Comparison of ENCODE assay signal across 27 cellular contexts in genomic region chr15:74199293-74199645, GRCh38. TPM values are rescaled to one million over a fixed set of nuclear protein-coding genes. Genes with fewer than 3 reads are reported as not detected.
"Had no signal": no experiment of that assay in that cellular context is flagged by ENCODE, and none has a peak within 500 bp of the region (broad histone marks: within the 10 kb centered on the region; RNA-seq: fewer than 3 reads in every experiment).

No MANE protein-coding gene starts in this region.

- H3K27ac Mint-ChIP-seq: activated B cell treated with CpG ODN at 0.5 μM for 24 hours; activated CD4-positive, alpha-beta memory T cell treated with anti-CD3 and anti-CD28 coated beads for 36 hours; activated CD4-positive, alpha-beta T cell treated with anti-CD3 and anti-CD28 coated beads, Interleukin-2, amount 10 ng/mL, durations not matched to agents 7 days and 5 days; activated naive CD4-positive, alpha-beta T cell treated with anti-CD3 and anti-CD28 coated beads for 36 hours; activated naive CD8-positive, alpha-beta T cell; T-cell had no signal

- DNase-seq: activated B cell treated with CpG ODN at 0.5 μM for 24 hours; activated CD4-positive, alpha-beta memory T cell treated with anti-CD3 and anti-CD28 coated beads for 36 hours; activated CD4-positive, alpha-beta T cell treated with anti-CD3 and anti-CD28 coated beads, Interleukin-2, amount 10 ng/mL, durations not matched to agents 7 days and 5 days; activated CD8-positive, alpha-beta memory T cell treated with anti-CD3 and anti-CD28 coated beads for 24 hours; activated gamma-delta T cell; activated naive CD4-positive, alpha-beta T cell treated with anti-CD3 and anti-CD28 coated beads for 36 hours; activated T-cell treated with anti-CD3 and anti-CD28 coated beads, Interleukin-2, amount 50 U/mL, for 4 hours; amygdala; brain microvascular endothelial cell; cerebellar nuclear complex; MG63; MV-4-11; NCI-H1092 treated with DMSO at 0.1 percent for 48 hours; NCI-H1417 treated with DMSO at 0.1 percent for 48 hours; NCI-H1694; NCI-H2029 treated with DMSO at 0.1 percent for 48 hours; NCI-H345; NCI-H510A; NCI-H69; RPMI8226; SHP77 treated with DMSO at 0.1 percent for 48 hours; T-cell; T-helper 2 cell; T1000 had no signal

- H3K27me3 ChIP-seq: brain microvascular endothelial cell, cardiac muscle cell, MG63 had no signal

- H3K4me1 Mint-ChIP-seq: activated B cell treated with CpG ODN at 0.5 μM for 24 hours; activated CD4-positive, alpha-beta T cell treated with anti-CD3 and anti-CD28 coated beads, Interleukin-2, amount 10 ng/mL, durations not matched to agents 7 days and 5 days had no signal

- H3K9me3 Mint-ChIP-seq: activated B cell treated with CpG ODN at 0.5 μM for 24 hours; activated CD4-positive, alpha-beta memory T cell treated with anti-CD3 and anti-CD28 coated beads for 36 hours; activated CD4-positive, alpha-beta T cell treated with anti-CD3 and anti-CD28 coated beads, Interleukin-2, amount 10 ng/mL, durations not matched to agents 7 days and 5 days; activated naive CD4-positive, alpha-beta T cell treated with anti-CD3 and anti-CD28 coated beads for 36 hours; activated T-cell treated with anti-CD3 and anti-CD28 coated beads, Interleukin-2, amount 50 U/mL, for 4 hours; T-cell had no signal

- H3K36me3 Mint-ChIP-seq: activated CD4-positive, alpha-beta memory T cell treated with anti-CD3 and anti-CD28 coated beads for 36 hours; activated naive CD8-positive, alpha-beta T cell; T-cell had no signal

- H3K4me3 ChIP-seq: cardiac muscle cell, MG63 had no signal

- ATAC-seq: activated T-cell treated with anti-CD3 and anti-CD28 coated beads, Interleukin-2, amount 50 U/mL, for 4 hours; T-cell had no signal

- H3K4me3 Mint-ChIP-seq: activated B cell treated with CpG ODN at 0.5 μM for 24 hours; activated CD4-positive, alpha-beta memory T cell treated with anti-CD3 and anti-CD28 coated beads for 36 hours; activated CD4-positive, alpha-beta T cell treated with anti-CD3 and anti-CD28 coated beads, Interleukin-2, amount 10 ng/mL, durations not matched to agents 7 days and 5 days; activated naive CD4-positive, alpha-beta T cell treated with anti-CD3 and anti-CD28 coated beads for 36 hours; activated naive CD8-positive, alpha-beta T cell; activated T-cell treated with anti-CD3 and anti-CD28 coated beads, Interleukin-2, amount 50 U/mL, for 4 hours; T-cell had no signal

- H3K9me3 ChIP-seq: MG63 had no signal

- H3K36me3 ChIP-seq: brain microvascular endothelial cell, cardiac muscle cell, MG63 had no signal

- H3K27me3 Mint-ChIP-seq: activated CD4-positive, alpha-beta T cell treated with anti-CD3 and anti-CD28 coated beads, Interleukin-2, amount 10 ng/mL, durations not matched to agents 7 days and 5 days; activated naive CD8-positive, alpha-beta T cell had no signal

- H3K27ac ChIP-seq: brain microvascular endothelial cell, cardiac muscle cell had no signal

RNA-seq across cellular contexts. Expression of gene STRA6, which starts 3.3 kb away (rescaled TPM):
- total RNA-seq: activated B cell treated with CpG ODN at 0.5 μM for 24 hours; activated CD4-positive, alpha-beta memory T cell treated with anti-CD3 and anti-CD28 coated beads for 36 hours; activated CD4-positive, alpha-beta T cell treated with anti-CD3 and anti-CD28 coated beads, Interleukin-2, amount 10 ng/mL, durations not matched to agents 7 days and 5 days; activated naive CD4-positive, alpha-beta T cell treated with anti-CD3 and anti-CD28 coated beads for 36 hours; activated T-cell treated with anti-CD3 and anti-CD28 coated beads, Interleukin-2, amount 50 U/mL, for 4 hours; SK-MEL-5; T-cell had no signal

RNA-seq across cellular contexts. Expression of gene ISLR, which starts 25.8 kb away (rescaled TPM):
- total RNA-seq: activated B cell treated with CpG ODN at 0.5 μM for 24 hours; activated CD4-positive, alpha-beta memory T cell treated with anti-CD3 and anti-CD28 coated beads for 36 hours; activated CD4-positive, alpha-beta T cell treated with anti-CD3 and anti-CD28 coated beads, Interleukin-2, amount 10 ng/mL, durations not matched to agents 7 days and 5 days; activated naive CD4-positive, alpha-beta T cell treated with anti-CD3 and anti-CD28 coated beads for 36 hours; SK-MEL-5 had no signal

RNA-seq across cellular contexts. Expression of gene CCDC33, which starts 36.9 kb away (rescaled TPM):
- total RNA-seq: activated B cell treated with CpG ODN at 0.5 μM for 24 hours; activated CD4-positive, alpha-beta memory T cell treated with anti-CD3 and anti-CD28 coated beads for 36 hours; activated CD4-positive, alpha-beta T cell treated with anti-CD3 and anti-CD28 coated beads, Interleukin-2, amount 10 ng/mL, durations not matched to agents 7 days and 5 days; activated naive CD4-positive, alpha-beta T cell treated with anti-CD3 and anti-CD28 coated beads for 36 hours; activated T-cell treated with anti-CD3 and anti-CD28 coated beads, Interleukin-2, amount 50 U/mL, for 4 hours; SK-MEL-5; T-cell had no signal
